ENCODE assay signal across 9 cellular contexts in the genomic region with DNA sequence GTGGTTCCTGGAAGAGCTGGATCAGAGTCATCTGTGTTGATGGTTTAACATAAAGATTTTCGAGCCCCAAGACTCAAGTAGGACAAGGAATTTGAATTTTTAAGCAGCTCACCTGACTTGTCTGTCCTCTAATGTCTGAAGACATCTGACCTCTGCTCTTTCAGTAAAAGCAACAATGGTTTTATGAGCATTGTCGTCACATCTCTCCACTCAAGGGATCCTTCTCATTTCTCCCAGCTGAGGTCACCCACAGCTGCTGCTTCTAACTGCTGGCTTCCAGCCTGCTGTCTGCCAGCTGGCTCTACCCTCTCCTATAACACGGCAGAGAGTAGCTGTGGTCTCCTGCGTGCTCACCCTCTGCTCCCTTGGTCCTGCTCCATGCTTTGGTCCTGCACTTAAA. TPM values are rescaled to one million over a fixed set of nuclear protein-coding genes. Genes with fewer than 3 reads are reported as not detected.
DNase-seq lines count a peak whose midpoint lies in the region; ATAC-seq and TF ChIP-seq lines count a peak whose summit lies in the region.
"Had no signal": no experiment of that assay in that cellular context is flagged by ENCODE, and none has a peak within 500 bp of the region (broad histone marks: within the 10 kb centered on the region; RNA-seq: fewer than 3 reads in every experiment).

No MANE protein-coding gene starts in this region.

- POLR2A ChIA-PET in Caco-2 (lab: Charles Lee), result interaction anchor here (0.5 to 1.5 kb wide), 6 partner anchors 9 to 113 kb away, joined by 3 to 6 read pairs (median 4); no protein-coding TSS in a partner anchor

- H3K27ac Mint-ChIP-seq in Caco-2 (ENCODE audit: unreplicated experiment), result peak overlapping the region; percentile 77

- peak overlapping the region; percentile 63 for H3K4me3 Mint-ChIP-seq in Caco-2 (ENCODE audit: unreplicated experiment)

- DNase-seq in Caco-2, result peak; percentile 82 to 85
- DNase-seq in NCI-H146 (lab: John Stamatoyannopoulos, UW), result peak; percentile 42
- peak in 50 of 58 donors; percentile 2 to 87 (median 57) for DNase-seq in anterior cingulate cortex (lab: John Stamatoyannopoulos, UW)
- peak; percentile 87 for DNase-seq in kidney epithelial cell (ENCODE audit: low read depth)
- peak; percentile 72 to 82 for DNase-seq in aorta
- DNase-seq in G401 (ENCODE audit: low spot score), result no peak
- no peak for DNase-seq in vagina (ENCODE audit: extremely low spot score in 2 of 2)
- DNase-seq in activated naive CD4-positive, alpha-beta T cell treated with Interleukin-2 at 50 U/mL for 16 hours, result no peak

- H3K27me3 ChIP-seq in Caco-2 (replicated peaks; ENCODE audit: control insufficient read depth, insufficient read depth, low read length) (no peaks in the 10 kb centered on the region), kidney epithelial cell (ENCODE audit: control insufficient read depth, insufficient read depth, low read length) (no peaks in the 10 kb centered on the region), aorta (ENCODE audit: control insufficient read depth in 1 of 2, insufficient read depth in 2 of 2, low read length in 1 of 2) (no peaks in the 10 kb centered on the region), vagina (no peaks in the 10 kb centered on the region)
- H3K27me3 ChIP-seq: body of pancreas had no signal

- H3K27ac ChIP-seq in aorta (ENCODE audit: low read depth in 1 of 2, low read length in 2 of 2), result peak overlapping the region in 1 of 2 donors; percentile 32
- no peak overlapping the region for H3K27ac ChIP-seq in vagina
- H3K27ac ChIP-seq: body of pancreas had no signal

- H3K9me3 ChIP-seq in Caco-2 (no peaks in the 10 kb centered on the region; the same call in 1 of the 2 replicates), aorta (ENCODE audit: control insufficient read depth, low read length) (no peaks in the 10 kb centered on the region), vagina (no peaks in the 10 kb centered on the region)
- H3K9me3 ChIP-seq: body of pancreas had no signal

- TF ChIP-seq POLR2A in vagina (IDR thresholded peaks at IDR 0.05), result no peak

- intact Hi-C loops in Caco-2 (cut with micrococcal nuclease; ENCODE audit: unreplicated experiment) (loop anchor here (1.0 to 10.0 kb wide), 10 partner anchors 16 to 844 kb away; no protein-coding TSS in a partner anchor), aorta (cut with DNase I) (loop anchor here in 1 of 2 donors (5.0 kb wide), 1 partner anchor 112 kb away; no protein-coding TSS in a partner anchor), vagina (cut with DNase I) (no loop called here)

- peak in 1 of 2 experiments; percentile 19 for TF ChIP-seq CTCF in Caco-2 (IDR thresholded peaks at IDR 0.05; ENCODE audit: insufficient read depth in 1 of 2, low read depth in 1 of 2, low read length in 1 of 2, severe bottlenecking in 1 of 2, unreplicated experiment in 1 of 2)
- TF ChIP-seq CTCF in kidney epithelial cell (IDR thresholded peaks at IDR 0.05; ENCODE audit: insufficient read depth, low read length, poor library complexity, severe bottlenecking), result no peak
- no peak for TF ChIP-seq CTCF in vagina (IDR thresholded peaks at IDR 0.05)

- H3K4me3 ChIP-seq in Caco-2 (ENCODE audit: low read depth, low read length) (no peak overlapping the region), kidney epithelial cell (ENCODE audit: low read depth, low read length) (no peak overlapping the region), aorta (ENCODE audit: low read length in 2 of 2) (no peak overlapping the region), vagina (no peak overlapping the region)
- H3K4me3 ChIP-seq: body of pancreas had no signal

- no TSS peak for BruUV-seq in Caco-2 (replicated peaks; lab: Mats Ljungman, UMichigan)

- peaks cover 32% of the 10 kb centered on the region for H3K4me1 ChIP-seq in Caco-2
- H3K4me1 ChIP-seq in aorta (ENCODE audit: control insufficient read depth in 1 of 2, insufficient read depth in 2 of 2, low read length in 2 of 2), result peaks cover 0 to 2% of the 10 kb centered on the region in 2 donors
- H3K4me1 ChIP-seq in vagina, result peaks cover 12% of the 10 kb centered on the region
- H3K4me1 ChIP-seq: body of pancreas had no signal

- WGBS in aorta, 2 donors, result 2 to 4% methylated on average over 4 of the region's 4 CpGs

- H3K36me3 ChIP-seq in Caco-2 (ENCODE audit: control insufficient read depth, insufficient read depth, low read length), result no peaks in the 10 kb centered on the region
- no peaks in the 10 kb centered on the region for H3K36me3 ChIP-seq in kidney epithelial cell (ENCODE audit: control insufficient read depth, insufficient read depth, low read length)
- H3K36me3 ChIP-seq in aorta (ENCODE audit: control insufficient read depth in 1 of 2, insufficient read depth in 2 of 2, low read length in 1 of 2), result no peaks in the 10 kb centered on the region
- no peaks in the 10 kb centered on the region for H3K36me3 ChIP-seq in vagina

- peak; percentile 80 for ATAC-seq in aorta (ENCODE audit: low FRiP score)
- ATAC-seq: body of pancreas had no signal

- in situ Hi-C loops in G401 (cut with HindIII; ENCODE audit: low sequenced_read_pairs), result no loop called here

- peaks cover 93% of the 10 kb centered on the region for H3K36me3 Mint-ChIP-seq in Caco-2 (ENCODE audit: insufficient read depth, unreplicated experiment)

- H3K27me3 Mint-ChIP-seq in Caco-2 (ENCODE audit: insufficient read depth, unreplicated experiment), result no peaks in the 10 kb centered on the region

- H3K4me1 Mint-ChIP-seq in Caco-2 (ENCODE audit: low read depth, unreplicated experiment), result peaks cover 40% of the 10 kb centered on the region

- H3K9me3 Mint-ChIP-seq in Caco-2 (ENCODE audit: unreplicated experiment), result no peaks in the 10 kb centered on the region

- CTCF ChIA-PET in Caco-2 (lab: Charles Lee), result interaction anchor here (0.7 to 3.4 kb wide), 10 partner anchors 15 to 309 kb away, joined by 3 to 54 read pairs (median 8); partner anchors contain the start of gene HDAC2

RNA-seq across cellular contexts. Expression of gene HDAC2, which starts 24.7 kb away (rescaled TPM):
- total RNA-seq in Caco-2 (2022) (197 and 201 TPM in 2 replicates), kidney epithelial cell (113 and 139 TPM in 2 replicates), aorta (10 to 100 TPM; 57.1 to 61.5 TPM), vagina (67.8 TPM)
- 10 to 100 TPM; 42.3 to 54.5 TPM for polyA plus RNA-seq in aorta
- 176 and 213 TPM in 2 replicates for total RNA-seq in G401 (2014; rRNA removed; shearing (Covaris generic))

Comparison
In these comparisons a context has a peak if more than half of its experiments do, and no peak if none do; other contexts are left out.
1. DNase-seq: peak in Caco-2 (2 of 2), NCI-H146 (single experiment), anterior cingulate cortex (50 of 58), kidney epithelial cell (single experiment) and aorta (2 of 2); none in G401 (single experiment), vagina (0 of 2) and activated naive CD4-positive, alpha-beta T cell treated with Interleukin-2 at 50 U/mL for 16 hours (single experiment).